In genomic region chrX:76922100-76922499, GRCh38 we compare ENCODE assay signal across 8 cellular contexts.
"Had no signal": no experiment of that assay in that cellular context is flagged by ENCODE, and none has a peak within 500 bp of the region (broad histone marks: within the 10 kb centered on the region; RNA-seq: fewer than 3 reads in every experiment).

No MANE protein-coding gene starts in this region.

- H3K9ac ChIP-seq: KMS-11 had no signal

- H3K4me3 ChIP-seq: GM23338, HAP-1 had no signal

- H3K27ac ChIP-seq: HL-60, KMS-11 had no signal

- H2AFZ ChIP-seq: GM23338 had no signal

- H3K9me3 ChIP-seq: HAP-1 had no signal

- DNase-seq: H7, HFFc6, KBM-7 had no signal

- H3K36me3 ChIP-seq: HAP-1 had no signal

- ATAC-seq: GM23338, HCT116 had no signal

- H3K4me1 ChIP-seq: HAP-1 had no signal

- H3K4me2 ChIP-seq: GM23338, KMS-11 had no signal
